ENCODE assay signal across 10 cellular contexts in the genomic region with DNA sequence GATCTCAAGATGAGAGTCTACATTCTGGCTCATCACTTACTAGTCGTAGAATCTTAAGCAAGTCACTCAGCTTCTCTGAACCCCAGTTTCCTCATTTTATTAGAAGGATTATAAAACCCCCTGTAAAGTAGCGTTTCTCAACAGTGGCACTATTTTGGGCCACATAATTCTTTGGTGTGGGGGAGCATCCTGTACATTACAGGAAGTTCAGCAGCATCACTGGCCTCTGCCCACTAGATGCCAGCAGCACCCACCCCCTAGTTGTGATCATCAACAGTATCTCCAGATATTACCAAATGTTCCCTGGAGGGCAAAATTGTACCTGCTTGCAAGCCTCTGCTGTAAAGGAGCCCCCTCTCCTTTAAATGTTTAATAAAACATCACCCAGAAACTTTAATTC. TPM values are rescaled to one million over a fixed set of nuclear protein-coding genes. Genes with fewer than 3 reads are reported as not detected.
DNase-seq lines count a peak whose midpoint lies in the region; ATAC-seq and TF ChIP-seq lines count a peak whose summit lies in the region.
"Had no signal": no experiment of that assay in that cellular context is flagged by ENCODE, and none has a peak within 500 bp of the region (broad histone marks: within the 10 kb centered on the region; RNA-seq: fewer than 3 reads in every experiment).

No MANE protein-coding gene starts in this region.

- H3K4me3 ChIP-seq in cardiac muscle cell (no peak overlapping the region), RWPE2 (ENCODE audit: severe bottlenecking) (no peak overlapping the region), fibroblast of mammary gland (ENCODE audit: control insufficient read depth, low read depth, low read length) (no peak overlapping the region)

- H3K27ac ChIP-seq in cardiac muscle cell (no peak overlapping the region), RWPE2 (ENCODE audit: poor library complexity, severe bottlenecking) (peak overlapping the region; percentile 78), temporal lobe (ENCODE audit: low read depth, low read length) (peak overlapping the region; percentile 94)

- DNase-seq in cardiac muscle cell (ENCODE audit: low read depth in 1 of 2, low spot score in 1 of 2) = no peak
- DNase-seq in cardiac septum (ENCODE audit: low spot score) = no peak
- DNase-seq in RWPE2 (ENCODE audit: low spot score) = no peak
- no peak for DNase-seq in fibroblast of mammary gland (ENCODE audit: low read depth)
- no peak for DNase-seq in AG08396 (ENCODE audit: low spot score)
- DNase-seq in NCI-H226 = no peak
- DNase-seq: activated naive CD4-positive, alpha-beta T cell treated with anti-CD3 and anti-CD28 coated beads, Interleukin-2, amount 10 ng/mL, durations not matched to agents 7 days and 5 days; CD8-positive, alpha-beta T cell had no signal

- H3K9me3 ChIP-seq in cardiac muscle cell (ENCODE audit: low read depth) (no peaks in the 10 kb centered on the region), RWPE2 (ENCODE audit: severe bottlenecking) (no peaks in the 10 kb centered on the region)

- no peaks in the 10 kb centered on the region for H3K27me3 ChIP-seq in cardiac muscle cell
- H3K27me3 ChIP-seq in RWPE2 (ENCODE audit: insufficient read depth, poor library complexity, severe bottlenecking) = no peaks in the 10 kb centered on the region

- intact Hi-C loops in cardiac septum (cut with DNase I) = no loop called here

- TF ChIP-seq CTCF in cardiac muscle cell (IDR thresholded peaks at IDR 0.05; ENCODE audit: low read depth, low read length) (peak; percentile 6), RWPE2 (IDR thresholded peaks at IDR 0.05; ENCODE audit: poor library complexity, severe bottlenecking) (peak; percentile 45), fibroblast of mammary gland (conservative IDR thresholded peaks at IDR 0.05; ENCODE audit: control insufficient read depth, insufficient read depth, low read depth, low read length) (peak; percentile 10)

- no peaks in the 10 kb centered on the region for H3K36me3 ChIP-seq in cardiac muscle cell
- H3K36me3 ChIP-seq in RWPE2 (ENCODE audit: low read depth) = peaks cover 11% of the 10 kb centered on the region; the same call in 1 of the 2 replicates

- peak; percentile 30; the same call in 1 of the 3 replicates for ATAC-seq in RWPE2 (ENCODE audit: low read depth)
- ATAC-seq in GM18867 (IDR thresholded peaks at IDR 0.05; ENCODE audit: unreplicated experiment) = no peak
- ATAC-seq: CD8-positive, alpha-beta T cell had no signal

- H3K4me1 ChIP-seq in cardiac muscle cell (ENCODE audit: low read depth) = peaks cover 39% of the 10 kb centered on the region
- H3K4me1 ChIP-seq in RWPE2 (ENCODE audit: insufficient read depth, poor library complexity, severe bottlenecking) = peaks cover 54% of the 10 kb centered on the region

RNA-seq across cellular contexts. Expression of gene STARD13, which starts 22.6 kb away (rescaled TPM):
- total RNA-seq in cardiac muscle cell = 23.5 and 23.8 TPM in 2 replicates
- polyA plus RNA-seq in cardiac muscle cell = 15.7 and 16.5 TPM in 2 replicates
- 26.9 TPM for total RNA-seq in cardiac septum
- total RNA-seq in temporal lobe = 7.1 TPM
- total RNA-seq: CD8-positive, alpha-beta T cell had no signal
